ENCODE assay signal across 9 cellular contexts in genomic region chr4:184331155-184331995, GRCh38.
DNase-seq lines count a peak whose midpoint lies in the region; ATAC-seq, FAIRE-seq and TF ChIP-seq lines count a peak whose summit lies in the region.
"Had no signal": no experiment of that assay in that cellular context is flagged by ENCODE, and none has a peak within 500 bp of the region (broad histone marks: within the 10 kb centered on the region; RNA-seq: fewer than 3 reads in every experiment).

No MANE protein-coding gene starts in this region.

- intact Hi-C loops in kidney (cut with DNase I) = no loop called here
- intact Hi-C loops in testis (cut with DNase I; ENCODE audit: low total_unique reads) = no loop called here

- 67 to 73% methylated on average over 10 of the region's 10 CpGs for WGBS in testis, 2 donors

- ATAC-seq in HG03432 (IDR thresholded peaks at IDR 0.05; ENCODE audit: unreplicated experiment) = no peak

- FAIRE-seq in kidney (lab: Jason Lieb, UNC) = no peak

- TF ChIP-seq CTCF in kidney (IDR thresholded peaks at IDR 0.05; ENCODE audit: borderline replicate concordance, extremely low read depth, insufficient read depth) (no peak), testis (IDR thresholded peaks at IDR 0.05) (no peak), GM13976 (IDR thresholded peaks at IDR 0.05; ENCODE audit: borderline replicate concordance, control extremely low read depth, extremely low read depth, insufficient read depth, missing control alignments) (no peak)

- DNase-seq in NCI-H1092 treated with DMSO at 0.1 percent for 48 hours (lab: John Stamatoyannopoulos, UW) (peak; percentile 44), SKM-1 (lab: John Stamatoyannopoulos, UW; ENCODE audit: unreplicated experiment) (peak; percentile 25), kidney (no peak), testis (peak; percentile 40), globus pallidus (ENCODE audit: low spot score) (no peak), ACHN (no peak), GM13976 (ENCODE audit: low spot score) (no peak)
- DNase-seq: NCI-H1930 had no signal

- TF ChIP-seq POLR2A in testis (IDR thresholded peaks at IDR 0.05) = no peak

- H3K9ac ChIP-seq in kidney (ENCODE audit: low read length in 2 of 2) = no peak overlapping the region

- H3K4me3 ChIP-seq in kidney (ENCODE audit: low read length in 2 of 2) (no peak overlapping the region), testis (no peak overlapping the region)

- H3K27ac ChIP-seq in kidney (ENCODE audit: low read depth in 2 of 2, low read length in 2 of 2) = peak overlapping the region; percentile 61 to 71
- peak overlapping the region; percentile 23 to 28 for H3K27ac ChIP-seq in testis

- no peaks in the 10 kb centered on the region for H3K9me3 ChIP-seq in kidney (ENCODE audit: control insufficient read depth in 1 of 2, low read length in 2 of 2)
- H3K9me3 ChIP-seq in testis = no peaks in the 10 kb centered on the region

- no peaks in the 10 kb centered on the region for H3K27me3 ChIP-seq in testis

- in situ Hi-C loops in ACHN (cut with HindIII; ENCODE audit: low pct_ligation_motif_present, low pct_unique_long_range_greater_than_20kb, low sequenced_read_pairs) = no loop called here
- in situ Hi-C loops in GM13976 (cut with MboI; ENCODE audit: low sequenced_read_pairs, unreplicated experiment) = no loop called here

- H3K36me3 ChIP-seq in kidney (ENCODE audit: control insufficient read depth in 1 of 2, insufficient read depth in 2 of 2, low read length in 2 of 2) (no peaks in the 10 kb centered on the region), testis (ENCODE audit: low read depth, missing control alignments) (no peaks in the 10 kb centered on the region)

- H3K4me1 ChIP-seq in kidney (ENCODE audit: control insufficient read depth in 1 of 2, insufficient read depth in 1 of 2, low read depth in 1 of 2, low read length in 2 of 2) = peaks cover 7 to 9% of the 10 kb centered on the region in 2 donors
- H3K4me1 ChIP-seq in testis = peaks cover 14% of the 10 kb centered on the region

Comparison
In these comparisons a context has a peak if more than half of its experiments do, and no peak if none do; other contexts are left out.
1. DNase-seq: peak in NCI-H1092 treated with DMSO at 0.1 percent for 48 hours (single experiment), SKM-1 (single experiment) and testis (single experiment); none in kidney (single experiment), globus pallidus (single experiment), ACHN (single experiment) and GM13976 (single experiment).